20 cellular contexts compared by ENCODE assay signal in genomic region chr3:139129892-139130291, GRCh38.
A peak's percentile ranks its signal among the peaks of the same experiment; 100 is the strongest.
DNase-seq lines count a peak whose midpoint lies in the region; ATAC-seq and TF ChIP-seq lines count a peak whose summit lies in the region.
"Had no signal": no experiment of that assay in that cellular context is flagged by ENCODE, and none has a peak within 500 bp of the region (broad histone marks: within the 10 kb centered on the region; RNA-seq: fewer than 3 reads in every experiment).

No MANE protein-coding gene starts in this region.

- H3K79me2 ChIP-seq in PC-9 (ENCODE audit: low read depth) = no peaks in the 10 kb centered on the region

- no peaks in the 10 kb centered on the region for H4K20me1 ChIP-seq in PC-9 (ENCODE audit: insufficient read depth)

- no peaks in the 10 kb centered on the region for H3K9me3 ChIP-seq in PC-9 (ENCODE audit: insufficient read depth, low read depth)
- H3K9me3 ChIP-seq: A549, Caco-2, HAP-1 had no signal

- no peak overlapping the region for H3K4me3 ChIP-seq in PC-9
- H3K4me3 ChIP-seq: A549, GM23248, HAP-1 had no signal

- H3K27ac ChIP-seq in PC-9 = no peak overlapping the region
- H3K27ac ChIP-seq: 22Rv1, A549, C4-2B, GM23248, HL-60 had no signal

- no peak overlapping the region for H2AFZ ChIP-seq in PC-9
- H2AFZ ChIP-seq: GM23248 had no signal

- H3K9me2 ChIP-seq in PC-9 (ENCODE audit: insufficient read depth) = no peaks in the 10 kb centered on the region

- intact Hi-C loops in PC-9 (cut with micrococcal nuclease; ENCODE audit: unreplicated experiment) = no loop called here

- no peaks in the 10 kb centered on the region for H3K36me3 ChIP-seq in PC-9 (ENCODE audit: low read depth)
- H3K36me3 ChIP-seq: HAP-1 had no signal

- POLR2A ChIA-PET in PC-9 (lab: Charles Lee; ENCODE audit: unreplicated experiment) = no interaction called here

- no peak for ATAC-seq in GM19397 (IDR thresholded peaks at IDR 0.05; ENCODE audit: unreplicated experiment)
- ATAC-seq: A549 had no signal

- H3F3A ChIP-seq in PC-9 (ENCODE audit: insufficient read depth, low read depth) = no peaks in the 10 kb centered on the region

- no peaks in the 10 kb centered on the region for H3K4me1 ChIP-seq in PC-9 (replicated peaks; ENCODE audit: insufficient read depth)
- H3K4me1 ChIP-seq: A549, Caco-2, HAP-1 had no signal

- CTCF ChIA-PET in PC-9 (lab: Charles Lee) = no interaction called here

- H3K4me2 ChIP-seq in PC-9 = no peak overlapping the region
- H3K4me2 ChIP-seq: A549 had no signal

- peak; percentile 69 for DNase-seq in DMS 273 (lab: John Stamatoyannopoulos, UW; ENCODE audit: unreplicated experiment)
- no peak for DNase-seq in DMS 273 treated with DMSO at 0.1 percent for 48 hours (lab: John Stamatoyannopoulos, UW)
- DNase-seq in RPMI7951 (ENCODE audit: low read depth) = peak; percentile 32
- DNase-seq in islet precursor cell = peak; percentile 38
- DNase-seq in ureter (ENCODE audit: low spot score) = no peak
- no peak for DNase-seq in PC-9
- DNase-seq in HCEC 1CT = no peak
- DNase-seq: AML-193; Caco-2; CD4-positive, alpha-beta T cell; DMS79 treated with DMSO at 0.1 percent for 48 hours; GF-D8; GM23248; HFFc6 had no signal

- no peaks in the 10 kb centered on the region for H3K27me3 ChIP-seq in PC-9 (ENCODE audit: insufficient read depth, low read depth)

- no TSS peak for BruUV-seq in PC-9 (replicated peaks; lab: Mats Ljungman, UMichigan)

- no peak for TF ChIP-seq CTCF in PC-9 (conservative IDR thresholded peaks at IDR 0.05)

Comparison
In these comparisons a context has a peak if more than half of its experiments do, and no peak if none do; other contexts are left out.
1. DNase-seq: peak in DMS 273 (single experiment), RPMI7951 (single experiment) and islet precursor cell (single experiment); none in DMS 273 treated with DMSO at 0.1 percent for 48 hours (single experiment), ureter (single experiment), PC-9 (0 of 2) and HCEC 1CT (single experiment).